In genomic region chr16:49875812-49876715, GRCh38 we compare ENCODE assay signal across 12 cellular contexts. TPM values are rescaled to one million over a fixed set of nuclear protein-coding genes. Genes with fewer than 3 reads are reported as not detected.
DNase-seq lines count a peak whose midpoint lies in the region; ATAC-seq, FAIRE-seq and TF ChIP-seq lines count a peak whose summit lies in the region.
"Had no signal": no experiment of that assay in that cellular context is flagged by ENCODE, and none has a peak within 500 bp of the region (broad histone marks: within the 10 kb centered on the region; RNA-seq: fewer than 3 reads in every experiment).

No MANE protein-coding gene starts in this region.

- WGBS in H9 (ENCODE audit: extremely low coverage, insufficient read length, low lambda C conversion rate): no CpG with 5 or more reads among the region's 45 CpGs
- 45% methylated on average over 45 of the region's 45 CpGs for WGBS in HepG2 (ENCODE audit: low lambda C conversion rate)

- H3K27me3 ChIP-seq in H9 (ENCODE audit: insufficient read depth, low read length): no peaks in the 10 kb centered on the region
- H3K27me3 ChIP-seq in dorsolateral prefrontal cortex: peaks cover 0 to 41% (median 15%) of the 10 kb centered on the region in 45 donors
- peaks cover 2 to 57% of the 10 kb centered on the region in 2 experiments; a peak in 3 of 5 replicates for H3K27me3 ChIP-seq in HepG2 (ENCODE audit: control insufficient read depth in 1 of 2, insufficient read depth in 2 of 2, low read length in 2 of 2)
- peaks cover 8% of the 10 kb centered on the region for H3K27me3 ChIP-seq in CD8-positive, alpha-beta T cell (ENCODE audit: insufficient read depth, low read length)

- H3K9ac ChIP-seq in H9 (ENCODE audit: extremely low read depth, insufficient read length, low read length) (no peak overlapping the region), HepG2 (ENCODE audit: insufficient read depth, low read depth, low read length) (no peak overlapping the region)

- no peak for FAIRE-seq in HepG2 (lab: Jason Lieb, UNC)

- no peak for TF ChIP-seq CTCF in H9 (conservative IDR thresholded peaks at IDR 0.05)
- no peak for TF ChIP-seq CTCF in dorsolateral prefrontal cortex (IDR thresholded peaks at IDR 0.05 in 54 of 56, conservative IDR thresholded peaks at IDR 0.05 in 2 of 56; ENCODE audit: low read depth in 1 of 56, partially characterized antibody in 56 of 56)
- no peak for TF ChIP-seq CTCF in HepG2 (CRISPR knock-in tag; IDR thresholded peaks at IDR 0.05)
- TF ChIP-seq CTCF in CD8-positive, alpha-beta T cell (IDR thresholded peaks at IDR 0.05): no peak

- peak overlapping the region in 45 of 59 donors; percentile 4 to 53 (median 30) for H3K4me3 ChIP-seq in dorsolateral prefrontal cortex
- no peak overlapping the region for H3K4me3 ChIP-seq in HepG2 (replicated peaks in 1 of 3; ENCODE audit: insufficient read depth in 1 of 3, low read depth in 2 of 3, low read length in 3 of 3)
- peak overlapping the region in 4 of 7 experiments; percentile 2 to 21 (median 16) for H3K4me3 ChIP-seq in skin epidermis
- H3K4me3 ChIP-seq in CD8-positive, alpha-beta T cell (ENCODE audit: low read depth, low read length): no peak overlapping the region

- H3K79me1 ChIP-seq in H9 (ENCODE audit: insufficient read depth, low read depth, low read length, poor library complexity, severe bottlenecking): no peaks in the 10 kb centered on the region

- no peak for TF ChIP-seq POLR2A in HepG2 (IDR thresholded peaks at IDR 0.05; ENCODE audit: insufficient read depth in 1 of 2, low read depth in 2 of 2, low read length in 2 of 2)

- in situ Hi-C loops in HepG2 (cut with HindIII; ENCODE audit: extremely low pct_ligation_motif_present, low pct_unique_long_range_greater_than_20kb): no loop called here

- TF ChIP-seq RAD21 in HepG2 (CRISPR knock-in tag; IDR thresholded peaks at IDR 0.05): no peak

- no peak overlapping the region for H2BK12ac ChIP-seq in H9 (ENCODE audit: insufficient read length, low read depth, low read length)

- POLR2A ChIA-PET in HepG2 (lab: Yijun Ruan, JAX): interaction anchor here (1.2 kb wide), 1 partner anchor 10 kb away, joined by 4 read pairs; no protein-coding TSS in a partner anchor
- POLR2A ChIA-PET in CD8-positive, alpha-beta T cell (lab: Charles Lee): no interaction called here

- no peak for TF ChIP-seq EP300 in HepG2 (IDR thresholded peaks at IDR 0.05; ENCODE audit: low read depth in 2 of 2, low read length in 2 of 2)
- no peak for TF ChIP-seq EP300 in HepG2 (CRISPR knock-in tag; IDR thresholded peaks at IDR 0.05; ENCODE audit: borderline replicate concordance)

- H3K36me3 Mint-ChIP-seq in H9 (ENCODE audit: insufficient read depth in 1 of 3, low read depth in 3 of 3): no peaks in the 10 kb centered on the region
- no peaks in the 10 kb centered on the region for H3K36me3 Mint-ChIP-seq in CD8-positive, alpha-beta T cell
- H3K36me3 Mint-ChIP-seq: activated naive CD8-positive, alpha-beta T cell treated with anti-CD3 and anti-CD28 coated beads, Interleukin-2, amount 10 ng/mL, durations not matched to agents 7 days and 5 days; CD4-positive, alpha-beta memory T cell had no signal

- peaks cover 51% of the 10 kb centered on the region for H3K27me3 Mint-ChIP-seq in H9 (ENCODE audit: low read depth)
- peaks cover 45% of the 10 kb centered on the region for H3K27me3 Mint-ChIP-seq in CD8-positive, alpha-beta T cell (ENCODE audit: low read depth)

- H3K9me3 ChIP-seq in H9 (ENCODE audit: control insufficient read depth, low read depth, low read length) (no peaks in the 10 kb centered on the region), HepG2 (ENCODE audit: low read length) (no peaks in the 10 kb centered on the region)
- no peaks in the 10 kb centered on the region for H3K9me3 ChIP-seq in CD8-positive, alpha-beta T cell (ENCODE audit: low read length)

- ATAC-seq in HepG2: peak; percentile 9; the same call in 1 of the 3 replicates
- ATAC-seq in GM18861 (IDR thresholded peaks at IDR 0.05; ENCODE audit: unreplicated experiment): no peak
- no peak for ATAC-seq in CD8-positive, alpha-beta T cell

- H3K79me2 ChIP-seq in H9 (ENCODE audit: insufficient read depth, low read length) (no peaks in the 10 kb centered on the region), HepG2 (ENCODE audit: insufficient read depth, low read length) (no peaks in the 10 kb centered on the region)

- H3K4me1 ChIP-seq in H9 (ENCODE audit: insufficient read depth, low read length) (peaks cover 2% of the 10 kb centered on the region; the same call in 1 of the 2 replicates), HepG2 (ENCODE audit: insufficient read depth, low read length) (peaks cover 13% of the 10 kb centered on the region)
- H3K4me1 ChIP-seq in CD8-positive, alpha-beta T cell (ENCODE audit: insufficient read depth, low read length): no peaks in the 10 kb centered on the region

- no peak overlapping the region for H2BK20ac ChIP-seq in H9 (ENCODE audit: low read depth, low read length, poor library complexity, severe bottlenecking)

- H2AFZ ChIP-seq in H9 (ENCODE audit: low read length) (no peak overlapping the region), HepG2 (ENCODE audit: low read length) (no peak overlapping the region)

- H3T11ph ChIP-seq in H9 (ENCODE audit: low read length): no peak overlapping the region

- H2BK120ac ChIP-seq in H9 (ENCODE audit: low read depth, low read length, poor library complexity, severe bottlenecking): no peak overlapping the region

- no peak overlapping the region for H2AK5ac ChIP-seq in H9 (ENCODE audit: insufficient read length, low read length)

- H3K4me2 ChIP-seq in H9 (ENCODE audit: insufficient read depth, insufficient read length, low read length) (peak overlapping the region; percentile 52), HepG2 (ENCODE audit: low read depth, low read length) (no peak overlapping the region)

- no peaks in the 10 kb centered on the region for H3K9me3 Mint-ChIP-seq in H9
- H3K9me3 Mint-ChIP-seq in CD8-positive, alpha-beta T cell: no peaks in the 10 kb centered on the region
- H3K9me3 Mint-ChIP-seq: activated naive CD8-positive, alpha-beta T cell treated with anti-CD3 and anti-CD28 coated beads, Interleukin-2, amount 10 ng/mL, durations not matched to agents 7 days and 5 days; CD4-positive, alpha-beta memory T cell had no signal

- H3K27ac ChIP-seq in H9 (ENCODE audit: insufficient read length, low read depth, low read length) (no peak overlapping the region), dorsolateral prefrontal cortex (peak overlapping the region in 1 of 59 donors; percentile 61), HepG2 (ENCODE audit: extremely low read length, insufficient read depth, low read length) (no peak overlapping the region), skin epidermis (peak overlapping the region in 5 of 21 experiments; percentile 6 to 64 (median 42))
- no peak overlapping the region for H3K27ac ChIP-seq in CD8-positive, alpha-beta T cell (ENCODE audit: low read depth, low read length)

- DNase-seq in H9: no peak
- no peak for DNase-seq in dorsolateral prefrontal cortex
- no peak for DNase-seq in HepG2 (ENCODE audit: low spot score)
- no peak for DNase-seq in GDM1 (lab: John Stamatoyannopoulos, UW)
- no peak for DNase-seq in CD8-positive, alpha-beta T cell
- no peak for DNase-seq in effector CD8-positive, alpha-beta T cell (lab: John Stamatoyannopoulos, UW)
- DNase-seq: CD4-positive, alpha-beta memory T cell; KG1; NCI-H2081 had no signal

- peaks cover 4% of the 10 kb centered on the region for H3K23me2 ChIP-seq in H9 (ENCODE audit: insufficient read length, low read depth, low read length, poor library complexity, severe bottlenecking)

- H4K5ac ChIP-seq in H9 (ENCODE audit: insufficient read length, low read depth, low read length): no peak overlapping the region

- H4K8ac ChIP-seq in H9 (replicated peaks; ENCODE audit: insufficient read length, low read depth, low read length): no peak overlapping the region

- no peak overlapping the region for H2BK5ac ChIP-seq in H9 (ENCODE audit: insufficient read length, low read length)

- BruUV-seq in HepG2 (replicated peaks; lab: Mats Ljungman, UMichigan): no TSS peak

- H4K20me1 ChIP-seq in H9 (ENCODE audit: control insufficient read depth, insufficient read depth, insufficient read length) (no peaks in the 10 kb centered on the region), HepG2 (ENCODE audit: insufficient read depth, low read length) (no peaks in the 10 kb centered on the region)

- H3K4me3 Mint-ChIP-seq in H9: peak overlapping the region; percentile 54 to 75
- no peak overlapping the region for H3K4me3 Mint-ChIP-seq in CD8-positive, alpha-beta T cell
- H3K4me3 Mint-ChIP-seq: activated naive CD8-positive, alpha-beta T cell treated with anti-CD3 and anti-CD28 coated beads, Interleukin-2, amount 10 ng/mL, durations not matched to agents 7 days and 5 days; CD4-positive, alpha-beta memory T cell had no signal

- no peak overlapping the region for H4K91ac ChIP-seq in H9 (ENCODE audit: insufficient read length, low read depth, low read length)

- no peak overlapping the region for H3K56ac ChIP-seq in H9 (ENCODE audit: insufficient read length, low read depth, low read length)

- no peak overlapping the region for H3K4ac ChIP-seq in H9 (ENCODE audit: low read depth, low read length)

- peak overlapping the region; percentile 22 for H3K18ac ChIP-seq in H9 (ENCODE audit: insufficient read length, low read depth, low read length)

- H3K36me3 ChIP-seq in HepG2 (replicated peaks in 1 of 2; ENCODE audit: control insufficient read depth in 1 of 2, insufficient read depth in 2 of 2, low read length in 2 of 2): no peaks in the 10 kb centered on the region
- H3K36me3 ChIP-seq in CD8-positive, alpha-beta T cell (ENCODE audit: insufficient read depth, low read length): no peaks in the 10 kb centered on the region

- CTCF ChIA-PET in HepG2 (lab: Yijun Ruan, JAX; ENCODE audit: low intra/inter-chr PET ratio, low total read pairs): no interaction called here
- CTCF ChIA-PET in CD8-positive, alpha-beta T cell (lab: Charles Lee): interaction anchor here (0.8 kb wide), 1 partner anchor 13 kb away, joined by 3 read pairs; no protein-coding TSS in a partner anchor

- no peak overlapping the region for H3K23ac ChIP-seq in H9 (ENCODE audit: insufficient read length, low read depth, low read length)

- H3K14ac ChIP-seq in H9 (ENCODE audit: insufficient read depth, low read length): no peak overlapping the region

- H2BK15ac ChIP-seq in H9 (ENCODE audit: low read depth, low read length): no peak overlapping the region

- intact Hi-C loops in dorsolateral prefrontal cortex (cut with DNase I): no loop called here
- intact Hi-C loops in HepG2 (cut with micrococcal nuclease; ENCODE audit: unreplicated experiment): no loop called here
- intact Hi-C loops in CD8-positive, alpha-beta T cell (cut with DNase I, micrococcal nuclease): no loop called here

- peak overlapping the region in 1 of 3 experiments; percentile 76; a peak in 1 of 7 replicates for H3K27ac Mint-ChIP-seq in H9
- H3K27ac Mint-ChIP-seq in CD8-positive, alpha-beta T cell: no peak overlapping the region
- H3K27ac Mint-ChIP-seq: activated naive CD8-positive, alpha-beta T cell treated with anti-CD3 and anti-CD28 coated beads, Interleukin-2, amount 10 ng/mL, durations not matched to agents 7 days and 5 days; CD4-positive, alpha-beta memory T cell had no signal

- H3K4me1 Mint-ChIP-seq in H9: peaks cover 22 to 25% of the 10 kb centered on the region in 2 experiments
- H3K4me1 Mint-ChIP-seq in CD8-positive, alpha-beta T cell (ENCODE audit: low read depth): no peaks in the 10 kb centered on the region
- H3K4me1 Mint-ChIP-seq: activated naive CD8-positive, alpha-beta T cell treated with anti-CD3 and anti-CD28 coated beads, Interleukin-2, amount 10 ng/mL, durations not matched to agents 7 days and 5 days had no signal

RNA-seq across cellular contexts. Expression of gene ZNF423, which starts 20.2 kb away (rescaled TPM):
- total RNA-seq in H9 (2021) (51.5 and 54.0 TPM in 2 replicates), dorsolateral prefrontal cortex (10 to 100 TPM; 11.4 to 52.5 (median 19.6) TPM), HepG2 (2016; rRNA removed; fragmentation: Illumina TruSeq; extraction: Trizol) (0.25 and 0.31 TPM in 2 replicates)
- total RNA-seq in HepG2 (2016; cell fraction: cytosol; rRNA removed; fragmentation: Illumina TruSeq; extraction: Trizol; ENCODE audit: low read depth): 0.26 TPM in 1 of 2 replicates, not detected in the other
- total RNA-seq in HepG2 (2016; cell fraction: insoluble cytoplasmic fraction; rRNA removed; fragmentation: Illumina TruSeq; extraction: Trizol): 0.09 and 0.16 TPM in 2 replicates
- 0.03 and 0.53 TPM in 2 replicates for total RNA-seq in HepG2 (2016; cell fraction: membrane; rRNA removed; fragmentation: Illumina TruSeq; extraction: Trizol)
- 0.03 and 0.13 TPM in 2 replicates for total RNA-seq in HepG2 (2016; cell fraction: nucleus; rRNA removed; fragmentation: Illumina TruSeq; extraction: Trizol)
- polyA plus RNA-seq in HepG2 (2011; rRNA removed): 0.05 and 0.07 TPM in 2 replicates
- polyA plus RNA-seq in HepG2 (2011; cell fraction: cytosol; rRNA removed): 0.04 TPM in 2 replicates
- polyA plus RNA-seq in HepG2 (2011; cell fraction: nucleus; rRNA removed): 0.10 TPM in 2 replicates
- polyA plus RNA-seq in HepG2 (2012): 0.04 and 0.15 TPM in 2 replicates
- 0.31 and 0.51 TPM in 2 replicates for polyA plus RNA-seq in HepG2 (2016; cell fraction: cytosol; fragmentation: Illumina TruSeq; extraction: Trizol; ENCODE audit: low read depth)
- 0.05 and 0.10 TPM in 2 replicates for polyA plus RNA-seq in HepG2 (2016; cell fraction: insoluble cytoplasmic fraction; fragmentation: Illumina TruSeq; extraction: Trizol; ENCODE audit: low read depth)
- 0.15 TPM in 1 of 2 replicates, not detected in the other for polyA plus RNA-seq in HepG2 (2016; cell fraction: membrane; fragmentation: Illumina TruSeq; extraction: Trizol; ENCODE audit: low read depth)
- polyA plus RNA-seq in HepG2 (2016; cell fraction: nucleus; fragmentation: Illumina TruSeq; extraction: Trizol; ENCODE audit: insufficient read depth, low read depth): not detected in 2 replicates
- polyA minus RNA-seq in HepG2 (2011; rRNA and poly(A)+ RNA removed; ENCODE audit: low replicate concordance): 0.28 TPM in 1 of 2 replicates, not detected in the other
- not detected in 2 replicates for polyA minus RNA-seq in HepG2 (2011; cell fraction: cytosol; rRNA and poly(A)+ RNA removed)
- polyA minus RNA-seq in HepG2 (2011; cell fraction: nucleus; rRNA and poly(A)+ RNA removed): 0.13 TPM in 1 of 2 replicates, not detected in the other
- total RNA-seq in CD8-positive, alpha-beta T cell: not detected
- total RNA-seq: CD4-positive, alpha-beta memory T cell had no signal
- polyA plus RNA-seq: CD4-positive, alpha-beta memory T cell had no signal

Comparison
In these comparisons a context has a peak if more than half of its experiments do, and no peak if none do; other contexts are left out.
1. H3K4me3 ChIP-seq: peak in dorsolateral prefrontal cortex (45 of 59) and skin epidermis (4 of 7); none in HepG2 (0 of 3) and CD8-positive, alpha-beta T cell (single experiment).
2. RNA of gene ZNF423, which starts 20.2 kb away (total RNA-seq): 51.5 to 54.0 TPM in H9 and 11.4 to 52.5 TPM in dorsolateral prefrontal cortex; 0.03 to 0.53 TPM in HepG2 and not detected in CD8-positive, alpha-beta T cell; every median in the first group is over 4 times any median in the second.